Comparison of ENCODE assay signal across 8 cellular contexts in genomic region chr1:98048234-98048633, GRCh38.
DNase-seq lines count a peak whose midpoint lies in the region; ATAC-seq, FAIRE-seq and TF ChIP-seq lines count a peak whose summit lies in the region.

No MANE protein-coding gene starts in this region.

- no peaks in the 10 kb centered on the region for H4K20me1 ChIP-seq in Loucy (ENCODE audit: insufficient read depth, low read length, poor library complexity, severe bottlenecking)

- H3K36me3 ChIP-seq in Loucy (ENCODE audit: insufficient read depth, low read length) = no peaks in the 10 kb centered on the region
- no peaks in the 10 kb centered on the region for H3K36me3 ChIP-seq in bronchial epithelial cell (ENCODE audit: control insufficient read depth, insufficient read depth, low read length)

- peaks cover 6% of the 10 kb centered on the region for H3K4me1 ChIP-seq in Loucy (ENCODE audit: insufficient read depth, low read length, poor library complexity, severe bottlenecking)

- H3F3A ChIP-seq in Loucy (ENCODE audit: low read depth) = no peaks in the 10 kb centered on the region

- H3K4me2 ChIP-seq in Loucy (ENCODE audit: low read depth, low read length, poor library complexity, severe bottlenecking) = peak overlapping the region; percentile 78

- no peaks in the 10 kb centered on the region for H3K9me2 ChIP-seq in Loucy (replicated peaks; ENCODE audit: low read depth, low read length)

- no peaks in the 10 kb centered on the region for H3K9me3 ChIP-seq in Loucy (ENCODE audit: insufficient read depth, low read depth, low read length)

- peak; percentile 77 for FAIRE-seq in bronchial epithelial cell (lab: Jason Lieb, UNC)

- TF ChIP-seq CTCF in Loucy (conservative IDR thresholded peaks at IDR 0.05; ENCODE audit: low read length) (no peak), bronchial epithelial cell (IDR thresholded peaks at IDR 0.05; ENCODE audit: insufficient read depth, low read length, severe bottlenecking) (peak; percentile 23)

- H3K9ac ChIP-seq in Loucy (ENCODE audit: low read depth, low read length, poor library complexity, severe bottlenecking) = no peak overlapping the region

- DNase-seq in A172 (ENCODE audit: low spot score) = peak; percentile 77
- peak; percentile 51 for DNase-seq in UCSD-AML1 (lab: John Stamatoyannopoulos, UW; ENCODE audit: unreplicated experiment)
- DNase-seq in bronchial epithelial cell (ENCODE audit: low read depth) = peak; percentile 67
- peak; percentile 92 for DNase-seq in islet precursor cell
- DNase-seq in stimulated activated CD4-positive, alpha-beta T cell treated with anti-CD3 and anti-CD28 coated beads, Interleukin-12 subunit alpha, Interleukin-12 subunit beta, amount 100 ng/mL, for 48 hours (ENCODE audit: low read depth in 2 of 3, low spot score in 1 of 3) = peak; percentile 52 to 76 (median 63)

- H2AFZ ChIP-seq in Loucy (ENCODE audit: low read length) = no peak overlapping the region

- peak; percentile 57 for ATAC-seq in GM19043 (IDR thresholded peaks at IDR 0.05; ENCODE audit: low read depth, unreplicated experiment)
- no peak for ATAC-seq in HG03442 (IDR thresholded peaks at IDR 0.05; ENCODE audit: unreplicated experiment)

- H3K4me3 ChIP-seq in Loucy (ENCODE audit: low read length, poor library complexity, severe bottlenecking) (peak overlapping the region; percentile 67), bronchial epithelial cell (ENCODE audit: low read depth, low read length) (no peak overlapping the region)

- H3K27me3 ChIP-seq in Loucy (ENCODE audit: insufficient read depth, low read length, poor library complexity, severe bottlenecking) (peaks cover 14% of the 10 kb centered on the region), bronchial epithelial cell (ENCODE audit: control insufficient read depth, insufficient read depth, low read length) (peaks cover 29% of the 10 kb centered on the region)

- H3K79me2 ChIP-seq in Loucy (ENCODE audit: insufficient read depth, low read length) = no peaks in the 10 kb centered on the region
